In genomic region chr2:215973954-215974699, GRCh38 we compare ENCODE assay signal across 9 cellular contexts. TPM values are rescaled to one million over a fixed set of nuclear protein-coding genes. Genes with fewer than 3 reads are reported as not detected.
DNase-seq lines count a peak whose midpoint lies in the region; ATAC-seq lines count a peak whose summit lies in the region.
"Had no signal": no experiment of that assay in that cellular context is flagged by ENCODE, and none has a peak within 500 bp of the region (broad histone marks: within the 10 kb centered on the region; RNA-seq: fewer than 3 reads in every experiment).

No MANE protein-coding gene starts in this region.

- DNase-seq in GM03348 (ENCODE audit: low spot score) (peak; percentile 67), NCI-H460 (ENCODE audit: extremely low read depth, low read depth) (peak; percentile 70), sciatic nerve (ENCODE audit: low spot score) (no peak), RPMI8226 (no peak)
- no peak for DNase-seq in activated CD4-positive, alpha-beta T cell treated with anti-CD3 and anti-CD28 coated beads for 1 hour
- DNase-seq: naive B cell had no signal

- peak; percentile 83 for ATAC-seq in sciatic nerve
- ATAC-seq in HG02588 (IDR thresholded peaks at IDR 0.05; ENCODE audit: unreplicated experiment), result no peak
- ATAC-seq in HG03135 (IDR thresholded peaks at IDR 0.05; ENCODE audit: unreplicated experiment), result no peak

- peaks cover 4 to 14% of the 10 kb centered on the region in 2 donors for H3K4me1 ChIP-seq in esophagus (ENCODE audit: control insufficient read depth in 2 of 2, insufficient read depth in 2 of 2, low read length in 1 of 2)

- no peaks in the 10 kb centered on the region for H3K27me3 ChIP-seq in esophagus (ENCODE audit: control insufficient read depth in 1 of 2, insufficient read depth in 2 of 2, low read length in 2 of 2)

- no peaks in the 10 kb centered on the region for H3K9me3 ChIP-seq in esophagus (ENCODE audit: control insufficient read depth in 2 of 2, insufficient read depth in 1 of 2, low read depth in 1 of 2, low read length in 1 of 2)

- WGBS in esophagus, 2 donors, result 52 to 58% methylated on average over 6 of the region's 6 CpGs

- intact Hi-C loops in sciatic nerve (cut with DNase I), result no loop called here

- no peak overlapping the region for H3K4me3 ChIP-seq in esophagus (ENCODE audit: low read depth in 1 of 2, low read length in 2 of 2)

- peak overlapping the region; percentile 86 to 94 for H3K27ac ChIP-seq in esophagus (ENCODE audit: low read depth in 2 of 2, low read length in 1 of 2)

- peaks cover 0 to 2% of the 10 kb centered on the region in 2 donors for H3K36me3 ChIP-seq in esophagus (ENCODE audit: control insufficient read depth in 2 of 2, insufficient read depth in 2 of 2, low read length in 1 of 2)

RNA-seq across cellular contexts. Expression of gene MREG, which starts 39.2 kb away (rescaled TPM):
- total RNA-seq in NCI-H460 (2014; rRNA removed; shearing (Covaris generic)), result 3.4 and 4.1 TPM in 2 replicates
- 3.6 and 3.7 TPM in 2 replicates for polyA plus RNA-seq in NCI-H460 (2014; cell fraction: nucleus; rRNA removed)
- 10 to 100 TPM; 26.0 to 26.5 TPM for polyA plus RNA-seq in esophagus
- 5.9 TPM for total RNA-seq in sciatic nerve

Comparison
In these comparisons a context has a peak if more than half of its experiments do, and no peak if none do; other contexts are left out.
1. DNase-seq: peak in GM03348 (single experiment) and NCI-H460 (single experiment); none in sciatic nerve (single experiment), activated CD4-positive, alpha-beta T cell treated with anti-CD3 and anti-CD28 coated beads for 1 hour (single experiment) and RPMI8226 (single experiment).